In genomic region chr5:81003987-81004386, GRCh38 we compare ENCODE assay signal across 26 cellular contexts. TPM values are rescaled to one million over a fixed set of nuclear protein-coding genes. Genes with fewer than 3 reads are reported as not detected.
DNase-seq lines count a peak whose midpoint lies in the region; ATAC-seq, FAIRE-seq and TF ChIP-seq lines count a peak whose summit lies in the region.
"Had no signal": no experiment of that assay in that cellular context is flagged by ENCODE, and none has a peak within 500 bp of the region (broad histone marks: within the 10 kb centered on the region; RNA-seq: fewer than 3 reads in every experiment).

No MANE protein-coding gene starts in this region.

- H3K9me3 Mint-ChIP-seq in stimulated activated naive CD8-positive, alpha-beta T cell treated with anti-CD3 and anti-CD28 coated beads, Interleukin-15, amount 100 ng/mL, for 72 hours: no peaks in the 10 kb centered on the region
- H3K9me3 Mint-ChIP-seq: endodermal cell, type B pancreatic cell had no signal

- H3K9me3 ChIP-seq in heart left ventricle: no peaks in the 10 kb centered on the region
- no peaks in the 10 kb centered on the region for H3K9me3 ChIP-seq in Loucy (ENCODE audit: insufficient read depth, low read depth, low read length)
- no peaks in the 10 kb centered on the region for H3K9me3 ChIP-seq in K562 (replicated peaks; ENCODE audit: control insufficient read depth, insufficient read depth, low read depth, low read length)
- H3K9me3 ChIP-seq: colonic mucosa, neutrophil, spleen had no signal

- peak in 3 of 4 donors; percentile 41 to 77 (median 52) for ATAC-seq in heart left ventricle
- ATAC-seq in K562: no peak
- no peak for ATAC-seq in stimulated activated naive CD8-positive, alpha-beta T cell treated with anti-CD3 and anti-CD28 coated beads, Interleukin-15, amount 100 ng/mL, for 72 hours
- no peak for ATAC-seq in HG02759 (IDR thresholded peaks at IDR 0.05; ENCODE audit: unreplicated experiment)
- ATAC-seq: GM12878 had no signal

- no peak for TF ChIP-seq EP300 in K562 (IDR thresholded peaks at IDR 0.05; ENCODE audit: low read length)

- H3K27ac ChIP-seq in heart left ventricle: peak overlapping the region; percentile 18 to 82 (median 60)
- H3K27ac ChIP-seq in K562 (ENCODE audit: extremely low read depth, low read depth, low read length): no peak overlapping the region
- H3K27ac ChIP-seq: brain microvascular endothelial cell, colonic mucosa, KMS-11, neutrophil, RWPE1 had no signal

- peaks cover 84% of the 10 kb centered on the region for H3K4me1 Mint-ChIP-seq in stimulated activated naive CD8-positive, alpha-beta T cell treated with anti-CD3 and anti-CD28 coated beads, Interleukin-15, amount 100 ng/mL, for 72 hours
- H3K4me1 Mint-ChIP-seq: endodermal cell had no signal

- TF ChIP-seq CTCF in heart left ventricle (IDR thresholded peaks at IDR 0.05) (no peak), Loucy (conservative IDR thresholded peaks at IDR 0.05; ENCODE audit: low read length) (no peak), K562 (IDR thresholded peaks at IDR 0.05 in 2 of 3, conservative IDR thresholded peaks at IDR 0.05 in 1 of 3; ENCODE audit: insufficient read depth in 2 of 3, low read depth in 1 of 3, low read length in 3 of 3) (no peak)

- FAIRE-seq in K562 (lab: Jason Lieb, UNC): peak; percentile 6
- FAIRE-seq: GM12878, kidney had no signal

- in situ Hi-C loops in K562 (cut with MboI): no loop called here

- H3K9ac ChIP-seq in Loucy (ENCODE audit: low read depth, low read length, poor library complexity, severe bottlenecking) (no peak overlapping the region), K562 (ENCODE audit: insufficient read depth in 1 of 2, low read depth in 2 of 2, low read length in 2 of 2) (no peak overlapping the region)
- H3K9ac ChIP-seq: KMS-11 had no signal

- CTCF ChIA-PET in K562 (lab: Yijun Ruan, JAX; ENCODE audit: low intra/inter-chr PET ratio): no interaction called here

- H3K27me3 ChIP-seq in heart left ventricle (no peaks in the 10 kb centered on the region), Loucy (ENCODE audit: insufficient read depth, low read length, poor library complexity, severe bottlenecking) (no peaks in the 10 kb centered on the region), K562 (ENCODE audit: control insufficient read depth in 2 of 2, insufficient read depth in 2 of 2, low read length in 2 of 2) (peaks cover 15 to 17% of the 10 kb centered on the region in 2 experiments; a peak in 4 of 5 replicates)
- H3K27me3 ChIP-seq: brain microvascular endothelial cell, colonic mucosa, spleen had no signal

- peak overlapping the region; percentile 62 to 66 for H3K27ac Mint-ChIP-seq in stimulated activated naive CD8-positive, alpha-beta T cell treated with anti-CD3 and anti-CD28 coated beads, Interleukin-15, amount 100 ng/mL, for 72 hours
- H3K27ac Mint-ChIP-seq: endodermal cell, type B pancreatic cell had no signal

- intact Hi-C loops in heart left ventricle (cut with DNase I): no loop called here
- intact Hi-C loops in cardiac septum (cut with DNase I): no loop called here
- intact Hi-C loops in K562 (cut with micrococcal nuclease): no loop called here

- H3K27me3 Mint-ChIP-seq in stimulated activated naive CD8-positive, alpha-beta T cell treated with anti-CD3 and anti-CD28 coated beads, Interleukin-15, amount 100 ng/mL, for 72 hours: no peaks in the 10 kb centered on the region

- H2AFZ ChIP-seq in Loucy (ENCODE audit: low read length): peak overlapping the region; percentile 91
- no peak overlapping the region for H2AFZ ChIP-seq in K562 (ENCODE audit: low read depth, low read length)

- DNase-seq in heart left ventricle: no peak
- no peak for DNase-seq in cardiac septum (ENCODE audit: low spot score)
- DNase-seq in K562 (ENCODE audit: extremely low read depth in 1 of 4, low spot score in 3 of 4): no peak
- DNase-seq in stimulated activated naive CD8-positive, alpha-beta T cell treated with anti-CD3 and anti-CD28 coated beads, Interleukin-15, amount 100 ng/mL, for 72 hours: no peak
- no peak for DNase-seq in mesenteric fat pad (ENCODE audit: low spot score)
- no peak for DNase-seq in activated CD8-positive, alpha-beta memory T cell treated with anti-CD3 and anti-CD28 coated beads, Interleukin-2, amount 50 U/mL, for 4 hours
- DNase-seq: activated CD4-positive, CD25-positive, alpha-beta regulatory T cell treated with anti-CD3 and anti-CD28 coated beads, Interleukin-2, amount 50 U/mL, for 72 hours; activated CD8-positive, alpha-beta memory T cell treated with anti-CD3 and anti-CD28 coated beads, Interleukin-2, amount 50 U/mL, for 48 hours; AML-193; brain microvascular endothelial cell; colonic mucosa; DND-41; endodermal cell; kidney; MV-4-11; NCI-H774; spleen; stimulated activated CD4-positive, alpha-beta T cell treated with anti-CD3 and anti-CD28 coated beads, Interleukin-4, amount 100 ng/mL, for 1 hour had no signal

- no peaks in the 10 kb centered on the region for H3K79me2 ChIP-seq in Loucy (ENCODE audit: insufficient read depth, low read length)
- H3K79me2 ChIP-seq in K562 (ENCODE audit: control insufficient read depth, insufficient read depth, low read length): no peaks in the 10 kb centered on the region

- H3K9me1 ChIP-seq in K562 (ENCODE audit: control insufficient read depth, insufficient read depth, low read length): no peaks in the 10 kb centered on the region

- TF ChIP-seq RAD21 in K562 (CRISPR knock-in tag; conservative IDR thresholded peaks at IDR 0.05 in 1 of 2, IDR thresholded peaks at IDR 0.05 in 1 of 2): no peak

- H3K9me2 ChIP-seq in Loucy (replicated peaks; ENCODE audit: low read depth, low read length): no peaks in the 10 kb centered on the region

- no peak overlapping the region for H3K4me3 ChIP-seq in heart left ventricle
- no peak overlapping the region for H3K4me3 ChIP-seq in Loucy (ENCODE audit: low read length, poor library complexity, severe bottlenecking)
- no peak overlapping the region for H3K4me3 ChIP-seq in K562
- H3K4me3 ChIP-seq: colonic mucosa, GM12878, lung, spleen had no signal

- H3K4me2 ChIP-seq in Loucy (ENCODE audit: low read depth, low read length, poor library complexity, severe bottlenecking): no peak overlapping the region
- H3K4me2 ChIP-seq in K562 (ENCODE audit: insufficient read depth, low read length): no peak overlapping the region
- H3K4me2 ChIP-seq: KMS-11 had no signal

- no peaks in the 10 kb centered on the region for H3F3A ChIP-seq in Loucy (ENCODE audit: low read depth)

- TF ChIP-seq POLR2A in heart left ventricle (IDR thresholded peaks at IDR 0.05) (no peak), K562 (conservative IDR thresholded peaks at IDR 0.05) (no peak)

- BruUV-seq in K562 (replicated peaks; lab: Mats Ljungman, UMichigan): no TSS peak

- WGBS in heart left ventricle, 4 donors: 53 to 64% (median 59%) methylated on average over 3 of the region's 3 CpGs
- 2% methylated on average over 3 of the region's 3 CpGs for WGBS in K562 (ENCODE audit: insufficient coverage, low coverage, missing lambda C conversion rate)

- POLR2A ChIA-PET in K562 (lab: Yijun Ruan, JAX): interaction anchor here (0.6 kb wide), 1 partner anchor 28 kb away, joined by 3 read pairs; no protein-coding TSS in a partner anchor

- peaks cover 0 to 39% (median 6%) of the 10 kb centered on the region in 12 donors for H3K4me1 ChIP-seq in heart left ventricle
- peaks cover 37% of the 10 kb centered on the region for H3K4me1 ChIP-seq in Loucy (ENCODE audit: insufficient read depth, low read length, poor library complexity, severe bottlenecking)
- H3K4me1 ChIP-seq in K562 (replicated peaks in 1 of 2; ENCODE audit: control insufficient read depth in 2 of 2, insufficient read depth in 2 of 2, low read length in 2 of 2): no peaks in the 10 kb centered on the region
- H3K4me1 ChIP-seq: colonic mucosa had no signal

- peak overlapping the region; percentile 60 to 65 for H3K4me3 Mint-ChIP-seq in stimulated activated naive CD8-positive, alpha-beta T cell treated with anti-CD3 and anti-CD28 coated beads, Interleukin-15, amount 100 ng/mL, for 72 hours
- H3K4me3 Mint-ChIP-seq: endodermal cell, type B pancreatic cell had no signal

- H3K36me3 ChIP-seq in heart left ventricle (no peaks in the 10 kb centered on the region), Loucy (ENCODE audit: insufficient read depth, low read length) (no peaks in the 10 kb centered on the region), K562 (ENCODE audit: control insufficient read depth, insufficient read depth, low read length) (no peaks in the 10 kb centered on the region)
- H3K36me3 ChIP-seq: brain microvascular endothelial cell, colonic mucosa, neutrophil, spleen had no signal

- no peaks in the 10 kb centered on the region for H4K20me1 ChIP-seq in Loucy (ENCODE audit: insufficient read depth, low read length, poor library complexity, severe bottlenecking)
- H4K20me1 ChIP-seq in K562 (replicated peaks; ENCODE audit: control insufficient read depth, insufficient read depth, low read length): no peaks in the 10 kb centered on the region

TF ChIP-seq in K562, 482 proteins besides CTCF, POLR2A, EP300 and RAD21 (continues in another document):
- no peak for TF ChIP-seq NR1H2 (CRISPR knock-in tag; IDR thresholded peaks at IDR 0.05)
- no peak for TF ChIP-seq ZNF212 (CRISPR knock-in tag; IDR thresholded peaks at IDR 0.05)

RNA-seq across cellular contexts. Expression of gene RASGRF2, which starts 43.8 kb away (rescaled TPM):
- 10 to 100 TPM in 1 of 9 donors, 1 to 10 TPM in 8; 5.5 to 16.6 (median 7.4) TPM for total RNA-seq in heart left ventricle
- polyA plus RNA-seq in heart left ventricle: 1 to 10 TPM; 3.6 to 3.9 TPM
- total RNA-seq in cardiac septum: 8.2 TPM
- not detected in 2 replicates for total RNA-seq in K562 (2011; cell fraction: chromatin; rRNA removed; ENCODE audit: low replicate concordance)
- total RNA-seq in K562 (2011; cell fraction: nucleolus; rRNA removed): not detected in 2 replicates
- 0.22 TPM in 1 of 2 replicates, not detected in the other for total RNA-seq in K562 (2011; cell fraction: nucleoplasm; rRNA removed)
- total RNA-seq in K562 (2014; rRNA removed): not detected in 2 replicates
- total RNA-seq in K562 (2014; rRNA removed; fragmentation: Illumina TruSeq; extraction: Trizol): not detected in 2 replicates
- 0.08 and 0.22 TPM in 2 replicates for total RNA-seq in K562 (2015; rRNA removed; fragmentation: Illumina TruSeq; extraction: Trizol)
- 0.04 and 0.09 TPM in 2 replicates for total RNA-seq in K562 (2021)
- 0.01 and 0.07 TPM in 2 replicates for polyA plus RNA-seq in K562 (2011; rRNA removed)
- polyA plus RNA-seq in K562 (2011; cell fraction: cytosol; rRNA removed): not detected in 2 replicates
- 0.06 and 0.07 TPM in 2 replicates for polyA plus RNA-seq in K562 (2011; cell fraction: nucleus; rRNA removed)
- 0.05 and 0.07 TPM in 2 replicates for polyA plus RNA-seq in K562 (2012)
- 0.03 TPM in 1 of 2 replicates, not detected in the other for polyA plus RNA-seq in K562 (2014; fragmentation: Illumina TruSeq; extraction: Trizol)
- under 1 TPM; 0.06 to 0.10 TPM for polyA plus RNA-seq in K562 (2014; fragmentation: Nextera tagmentation; extraction: Ambion mirVana)
- 0.08 TPM in 2 replicates for polyA plus RNA-seq in K562 (2014; rRNA removed)
- polyA minus RNA-seq in K562 (2011; rRNA and poly(A)+ RNA removed): 0.09 and 0.18 TPM in 2 replicates
- not detected in 2 replicates for polyA minus RNA-seq in K562 (2011; cell fraction: cytosol; rRNA and poly(A)+ RNA removed)
- 0.27 and 0.44 TPM in 2 replicates for polyA minus RNA-seq in K562 (2011; cell fraction: nucleus; rRNA and poly(A)+ RNA removed)
- total RNA-seq in mesenteric fat pad: 30.7 TPM

Comparison
In these comparisons a context has a peak if more than half of its experiments do, and no peak if none do; other contexts are left out.
1. ATAC-seq: peak in heart left ventricle (3 of 4); none in K562 (single experiment), stimulated activated naive CD8-positive, alpha-beta T cell treated with anti-CD3 and anti-CD28 coated beads, Interleukin-15, amount 100 ng/mL, for 72 hours (single experiment) and HG02759 (single experiment).